ENCODE assay signal across 1 cellular context in the genomic region with DNA sequence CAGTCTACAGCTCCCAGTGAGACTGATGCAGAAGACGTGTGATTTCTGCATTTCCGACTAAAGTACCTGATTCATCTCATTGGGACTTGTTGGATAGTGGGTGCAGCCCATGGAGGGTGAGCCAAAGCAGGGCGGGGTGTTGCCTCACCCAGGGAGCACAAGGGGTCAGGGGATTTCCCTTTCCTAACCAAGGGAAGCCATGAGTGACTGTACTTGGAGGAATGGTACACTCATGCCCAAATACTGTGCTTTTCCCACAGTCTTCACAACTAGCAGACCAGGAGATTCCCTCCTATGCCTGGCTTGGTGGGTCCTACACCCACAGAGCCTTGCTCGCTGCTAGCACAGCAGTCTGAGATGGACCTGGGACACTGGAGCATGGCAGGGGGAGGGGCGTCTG.
TF ChIP-seq lines count a peak whose summit lies in the region.

No MANE protein-coding gene starts in this region.

TF ChIP-seq in SK-N-SH, 30 proteins besides CTCF, POLR2A, EP300 and RAD21 (continued from another document):
- TF ChIP-seq, protein P1, sequence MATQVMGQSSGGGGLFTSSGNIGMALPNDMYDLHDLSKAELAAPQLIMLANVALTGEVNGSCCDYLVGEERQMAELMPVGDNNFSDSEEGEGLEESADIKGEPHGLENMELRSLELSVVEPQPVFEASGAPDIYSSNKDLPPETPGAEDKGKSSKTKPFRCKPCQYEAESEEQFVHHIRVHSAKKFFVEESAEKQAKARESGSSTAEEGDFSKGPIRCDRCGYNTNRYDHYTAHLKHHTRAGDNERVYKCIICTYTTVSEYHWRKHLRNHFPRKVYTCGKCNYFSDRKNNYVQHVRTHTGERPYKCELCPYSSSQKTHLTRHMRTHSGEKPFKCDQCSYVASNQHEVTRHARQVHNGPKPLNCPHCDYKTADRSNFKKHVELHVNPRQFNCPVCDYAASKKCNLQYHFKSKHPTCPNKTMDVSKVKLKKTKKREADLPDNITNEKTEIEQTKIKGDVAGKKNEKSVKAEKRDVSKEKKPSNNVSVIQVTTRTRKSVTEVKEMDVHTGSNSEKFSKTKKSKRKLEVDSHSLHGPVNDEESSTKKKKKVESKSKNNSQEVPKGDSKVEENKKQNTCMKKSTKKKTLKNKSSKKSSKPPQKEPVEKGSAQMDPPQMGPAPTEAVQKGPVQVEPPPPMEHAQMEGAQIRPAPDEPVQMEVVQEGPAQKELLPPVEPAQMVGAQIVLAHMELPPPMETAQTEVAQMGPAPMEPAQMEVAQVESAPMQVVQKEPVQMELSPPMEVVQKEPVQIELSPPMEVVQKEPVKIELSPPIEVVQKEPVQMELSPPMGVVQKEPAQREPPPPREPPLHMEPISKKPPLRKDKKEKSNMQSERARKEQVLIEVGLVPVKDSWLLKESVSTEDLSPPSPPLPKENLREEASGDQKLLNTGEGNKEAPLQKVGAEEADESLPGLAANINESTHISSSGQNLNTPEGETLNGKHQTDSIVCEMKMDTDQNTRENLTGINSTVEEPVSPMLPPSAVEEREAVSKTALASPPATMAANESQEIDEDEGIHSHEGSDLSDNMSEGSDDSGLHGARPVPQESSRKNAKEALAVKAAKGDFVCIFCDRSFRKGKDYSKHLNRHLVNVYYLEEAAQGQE (IDR thresholded peaks at IDR 0.05; ENCODE audit: low read depth, low read length) = no peak
- TF ChIP-seq GABPA (IDR thresholded peaks at IDR 0.05; ENCODE audit: low read depth) (no peak), NFIC (IDR thresholded peaks at IDR 0.05; ENCODE audit: borderline replicate concordance) (no peak)
- TF ChIP-seq, protein P2, sequence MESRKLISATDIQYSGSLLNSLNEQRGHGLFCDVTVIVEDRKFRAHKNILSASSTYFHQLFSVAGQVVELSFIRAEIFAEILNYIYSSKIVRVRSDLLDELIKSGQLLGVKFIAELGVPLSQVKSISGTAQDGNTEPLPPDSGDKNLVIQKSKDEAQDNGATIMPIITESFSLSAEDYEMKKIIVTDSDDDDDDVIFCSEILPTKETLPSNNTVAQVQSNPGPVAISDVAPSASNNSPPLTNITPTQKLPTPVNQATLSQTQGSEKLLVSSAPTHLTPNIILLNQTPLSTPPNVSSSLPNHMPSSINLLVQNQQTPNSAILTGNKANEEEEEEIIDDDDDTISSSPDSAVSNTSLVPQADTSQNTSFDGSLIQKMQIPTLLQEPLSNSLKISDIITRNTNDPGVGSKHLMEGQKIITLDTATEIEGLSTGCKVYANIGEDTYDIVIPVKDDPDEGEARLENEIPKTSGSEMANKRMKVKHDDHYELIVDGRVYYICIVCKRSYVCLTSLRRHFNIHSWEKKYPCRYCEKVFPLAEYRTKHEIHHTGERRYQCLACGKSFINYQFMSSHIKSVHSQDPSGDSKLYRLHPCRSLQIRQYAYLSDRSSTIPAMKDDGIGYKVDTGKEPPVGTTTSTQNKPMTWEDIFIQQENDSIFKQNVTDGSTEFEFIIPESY (IDR thresholded peaks at IDR 0.05; ENCODE audit: borderline replicate concordance, low read depth) = no peak
TF ChIP-seq in SK-N-SH: peak in this region for 0.
